19 cellular contexts compared by ENCODE assay signal in the genomic region with DNA sequence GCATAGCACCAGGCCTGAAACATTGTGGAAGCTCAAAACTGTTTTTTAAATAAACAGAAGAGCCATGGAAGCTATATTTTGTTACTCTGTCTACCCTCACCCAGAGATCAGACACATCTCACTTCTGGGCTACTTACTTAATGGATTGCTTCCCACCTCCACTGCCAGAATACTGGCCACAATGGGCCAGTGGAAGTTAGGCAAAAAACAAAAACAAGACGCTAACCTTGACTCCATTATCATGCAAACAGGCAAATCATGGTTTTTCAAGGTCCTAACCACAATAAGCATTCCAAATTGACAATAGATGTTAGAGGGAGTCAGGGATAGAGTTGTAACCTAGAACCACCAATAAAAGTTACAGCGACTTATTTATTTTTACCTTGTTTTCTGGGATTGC. TPM values are rescaled to one million over a fixed set of nuclear protein-coding genes. Genes with fewer than 3 reads are reported as not detected.
DNase-seq lines count a peak whose midpoint lies in the region; ATAC-seq and TF ChIP-seq lines count a peak whose summit lies in the region.
"Had no signal": no experiment of that assay in that cellular context is flagged by ENCODE, and none has a peak within 500 bp of the region (broad histone marks: within the 10 kb centered on the region; RNA-seq: fewer than 3 reads in every experiment).

No MANE protein-coding gene starts in this region.

- DNase-seq in MG63 (peak; percentile 4), brain pericyte (ENCODE audit: low read depth, low spot score) (peak; percentile 22), smooth muscle cell of the brain vasculature (ENCODE audit: low read depth, low spot score) (peak; percentile 12), NCI-H2081 treated with DMSO at 0.1 percent for 48 hours (lab: John Stamatoyannopoulos, UW) (no peak), omental fat pad (ENCODE audit: low spot score) (no peak), trophoblast cell (no peak)
- DNase-seq: ACHN; BE2C; C1 segment of cervical spinal cord; CD4-positive, CD25-positive, alpha-beta regulatory T cell; CD8-positive, alpha-beta memory T cell; COR-L47; GDM1; KBM-7 had no signal

- no peaks in the 10 kb centered on the region for H3K79me1 ChIP-seq in trophoblast cell (ENCODE audit: low read length)

- no peak overlapping the region for H3K23ac ChIP-seq in trophoblast cell (ENCODE audit: low read length)

- H2BK5ac ChIP-seq in trophoblast cell (ENCODE audit: low read depth, low read length, poor library complexity), result no peak overlapping the region

- no peaks in the 10 kb centered on the region for H3K36me3 ChIP-seq in MG63
- H3K36me3 ChIP-seq in trophoblast cell (ENCODE audit: control insufficient read depth in 1 of 2, insufficient read depth in 2 of 2, low read length in 2 of 2), result no peaks in the 10 kb centered on the region
- H3K36me3 ChIP-seq: BE2C, HAP-1 had no signal

- H4K8ac ChIP-seq in trophoblast cell (ENCODE audit: low read depth, low read length), result no peak overlapping the region

- H3K27me3 ChIP-seq in MG63, result no peaks in the 10 kb centered on the region
- H3K27me3 ChIP-seq in trophoblast cell (ENCODE audit: insufficient read depth, low read length), result no peaks in the 10 kb centered on the region

- H3K9me3 ChIP-seq in MG63 (no peaks in the 10 kb centered on the region), trophoblast cell (ENCODE audit: insufficient read depth, low read depth, low read length) (no peaks in the 10 kb centered on the region)
- H3K9me3 ChIP-seq: BE2C, HAP-1 had no signal

- no peak for ATAC-seq in omental fat pad (ENCODE audit: low FRiP score)
- no peak for ATAC-seq in HG03439 (IDR thresholded peaks at IDR 0.05; ENCODE audit: unreplicated experiment)

- H2BK120ac ChIP-seq in trophoblast cell (ENCODE audit: insufficient read depth, low read length, poor library complexity), result no peak overlapping the region

- no CpG with 5 or more reads among the region's 2 CpGs for WGBS in trophoblast cell (ENCODE audit: extremely low coverage, insufficient coverage, insufficient read length)

- no peaks in the 10 kb centered on the region for H3K4me1 ChIP-seq in trophoblast cell (ENCODE audit: control insufficient read depth in 1 of 2, insufficient read depth in 2 of 2, low read length in 2 of 2)
- H3K4me1 ChIP-seq: BE2C had no signal

- no peak overlapping the region for H4K12ac ChIP-seq in trophoblast cell (ENCODE audit: low read depth, low read length)

- H3K79me2 ChIP-seq in trophoblast cell (ENCODE audit: control insufficient read depth, insufficient read depth, low read length, poor library complexity), result no peaks in the 10 kb centered on the region

- H3K27ac ChIP-seq in trophoblast cell (ENCODE audit: low read depth, low read length), result no peak overlapping the region

- H4K91ac ChIP-seq in trophoblast cell (ENCODE audit: low read depth, low read length), result no peak overlapping the region

- no peak for TF ChIP-seq CTCF in omental fat pad (IDR thresholded peaks at IDR 0.05)

- no peak overlapping the region for H2BK12ac ChIP-seq in trophoblast cell (ENCODE audit: low read length)

- no peak overlapping the region for H3K18ac ChIP-seq in trophoblast cell (ENCODE audit: low read length)

- no peak overlapping the region for H2AK5ac ChIP-seq in trophoblast cell (ENCODE audit: low read length)

- no peak overlapping the region for H3K14ac ChIP-seq in trophoblast cell (ENCODE audit: low read length)

- H3K9ac ChIP-seq in trophoblast cell (ENCODE audit: low read length), result no peak overlapping the region

- no peak overlapping the region for H3K4me3 ChIP-seq in MG63
- H3K4me3 ChIP-seq in trophoblast cell (ENCODE audit: low read depth, low read length), result no peak overlapping the region
- H3K4me3 ChIP-seq: HAP-1 had no signal

- no peak overlapping the region for H3K4me2 ChIP-seq in trophoblast cell (ENCODE audit: low read length)

- no peak overlapping the region for H3K4ac ChIP-seq in trophoblast cell (ENCODE audit: low read depth, low read length)

- H2AFZ ChIP-seq in trophoblast cell (ENCODE audit: insufficient read depth, low read length, poor library complexity), result no peak overlapping the region

RNA-seq across cellular contexts. Expression of a gene that starts 52.7 kb away (rescaled TPM):
- not detected in 2 replicates for total RNA-seq in MG63 (2014; rRNA removed; shearing (Covaris generic); ENCODE audit: low replicate concordance)
- total RNA-seq in omental fat pad, result not detected
- polyA plus RNA-seq in trophoblast cell (2013), result not detected in 2 replicates
- total RNA-seq: CD4-positive, CD25-positive, alpha-beta regulatory T cell; CD8-positive, alpha-beta memory T cell; Daoy; H4 had no signal
- polyA plus RNA-seq: CD4-positive, CD25-positive, alpha-beta regulatory T cell; CD8-positive, alpha-beta memory T cell; IgD-negative memory B cell had no signal

Comparison
In these comparisons a context has a peak if more than half of its experiments do, and no peak if none do; other contexts are left out.
1. DNase-seq: peak in MG63 (single experiment), brain pericyte (single experiment) and smooth muscle cell of the brain vasculature (single experiment); none in NCI-H2081 treated with DMSO at 0.1 percent for 48 hours (single experiment), omental fat pad (single experiment) and trophoblast cell (0 of 2).